Comparison of ENCODE assay signal across 1 cellular context in the genomic region with DNA sequence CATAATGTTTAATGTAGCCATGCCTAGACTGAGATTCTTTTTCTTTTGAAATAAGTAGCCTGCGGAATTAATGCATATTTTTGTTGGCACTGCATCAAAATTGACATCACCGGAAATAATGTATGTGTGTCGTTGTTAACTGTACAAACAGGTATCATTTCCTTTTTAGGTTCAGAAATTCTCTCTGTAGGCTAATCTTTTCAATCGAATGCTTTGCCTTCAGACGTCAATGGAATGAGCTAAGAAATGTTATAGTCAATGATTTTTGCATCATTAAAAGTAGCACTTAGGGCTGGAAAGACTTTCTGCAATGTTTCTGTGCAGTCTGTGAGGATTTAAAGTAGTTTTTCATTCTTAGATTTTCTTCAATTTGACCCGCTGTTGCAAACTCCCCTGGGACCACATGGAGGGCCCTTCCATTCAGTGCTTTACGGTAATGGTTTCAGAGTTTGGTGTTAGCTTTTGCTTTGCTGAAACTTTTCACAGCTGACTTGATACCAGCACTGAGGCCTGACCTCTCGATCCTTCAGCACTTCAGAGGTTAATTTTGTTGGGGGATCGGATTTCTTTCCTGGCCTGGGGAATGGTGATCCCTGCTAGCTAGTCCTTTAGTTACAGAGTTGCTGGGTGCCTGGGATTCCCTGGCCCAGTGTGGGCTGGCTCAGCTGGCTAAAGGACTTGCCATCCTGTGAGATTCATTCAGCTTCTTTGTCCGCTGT.
A peak's percentile ranks its signal among the peaks of the same experiment; 100 is the strongest.
TF ChIP-seq lines count a peak whose summit lies in the region.

No MANE protein-coding gene starts in this region.

TF ChIP-seq in WTC11, 78 proteins besides CTCF, POLR2A, EP300 and RAD21 (continued from another document):
- no peak for TF ChIP-seq ZNF532 (CRISPR knock-in tag; IDR thresholded peaks at IDR 0.05; ENCODE audit: borderline replicate concordance)
- peak; percentile 28; the same call in 1 of the 2 replicates for TF ChIP-seq FOXK1 (CRISPR knock-in tag; IDR thresholded peaks at IDR 0.05)
- no peak for TF ChIP-seq NR2C2 (CRISPR knock-in tag; IDR thresholded peaks at IDR 0.05)
- no peak for TF ChIP-seq ZNF263 (CRISPR knock-in tag; IDR thresholded peaks at IDR 0.05; ENCODE audit: low read depth)
- TF ChIP-seq JAZF1 (CRISPR knock-in tag; IDR thresholded peaks at IDR 0.05), result no peak
